ENCODE assay signal across 8 cellular contexts in the genomic region with DNA sequence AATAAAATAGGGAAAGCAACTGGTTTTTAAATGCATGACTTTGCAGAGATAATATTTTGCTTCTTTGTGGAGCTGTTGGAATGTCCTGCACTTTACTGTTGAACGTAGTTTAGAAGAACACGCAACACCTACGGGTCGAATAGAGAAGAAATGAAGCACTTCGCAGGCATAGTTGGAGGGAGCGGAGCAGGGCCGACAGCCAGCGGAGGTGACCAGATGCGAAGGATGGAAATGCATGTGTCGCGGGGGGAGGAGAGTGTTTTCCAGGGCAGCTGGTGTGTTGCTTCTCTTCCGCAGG. TPM values are rescaled to one million over a fixed set of nuclear protein-coding genes. Genes with fewer than 3 reads are reported as not detected.
DNase-seq lines count a peak whose midpoint lies in the region; ATAC-seq and TF ChIP-seq lines count a peak whose summit lies in the region.

No MANE protein-coding gene starts in this region.

- peak overlapping the region; percentile 95 for H3K4me3 ChIP-seq in CD4-positive, CD25-positive, alpha-beta regulatory T cell (ENCODE audit: low read depth, low read length)
- peak overlapping the region; percentile 96 for H3K4me3 ChIP-seq in IMR-90 (ENCODE audit: insufficient read depth, low read depth, low read length)
- H3K4me3 ChIP-seq in fibroblast of villous mesenchyme (ENCODE audit: low read depth, low read length) = peak overlapping the region; percentile 84

- H3K9me1 ChIP-seq in IMR-90 (ENCODE audit: insufficient read depth, low read length) = peaks cover 30% of the 10 kb centered on the region

- H3K4ac ChIP-seq in IMR-90 (ENCODE audit: low read depth, low read length) = peak overlapping the region; percentile 29

- CTCF ChIA-PET in IMR-90 (lab: Yijun Ruan, JAX) (interaction anchor here (1.0 kb wide), 1 partner anchor 20 kb away, joined by 3 read pairs; no protein-coding TSS in a partner anchor), WTC11 (lab: Charles Lee) (interaction anchor here (1.1 to 2.8 kb wide), 10 partner anchors 8 to 404 kb away, joined by 3 to 16 read pairs (median 4); partner anchors contain the start of gene CEBPA)

- peaks cover 17 to 59% (median 48%) of the 10 kb centered on the region in 4 donors for H3K4me1 Mint-ChIP-seq in CD4-positive, CD25-positive, alpha-beta regulatory T cell
- H3K4me1 Mint-ChIP-seq in WTC11 (peaks cover 50% of the 10 kb centered on the region), progenitor cell of endocrine pancreas (ENCODE audit: low read depth) (peaks cover 30% of the 10 kb centered on the region)

- H2BK20ac ChIP-seq in IMR-90 (ENCODE audit: low read depth, low read length) = no peak overlapping the region

- no peak for TF ChIP-seq POLR2A in IMR-90 (IDR thresholded peaks at IDR 0.05; ENCODE audit: low read depth, low read length)

- H3K9ac ChIP-seq in IMR-90 (ENCODE audit: low read depth, low read length) = peak overlapping the region; percentile 95

- peak overlapping the region; percentile 37 for H3K23ac ChIP-seq in IMR-90 (ENCODE audit: low read depth, low read length)

- peak overlapping the region; percentile 71 for H3K4me2 ChIP-seq in IMR-90 (ENCODE audit: low read depth, low read length)

- peak overlapping the region; percentile 98 for H2AK9ac ChIP-seq in IMR-90 (replicated peaks; ENCODE audit: low read depth, low read length, poor library complexity)

- intact Hi-C loops in IMR-90 (cut with micrococcal nuclease) = loop anchor here (5.0 kb wide), 1 partner anchor 72 kb away; the partner anchor contains the start of gene CEBPA

- no peaks in the 10 kb centered on the region for H3K27me3 ChIP-seq in CD4-positive, CD25-positive, alpha-beta regulatory T cell (ENCODE audit: control insufficient read depth, insufficient read depth, low read length)
- 0 out of 2 replicates have a peak, but pooled peaks cover 5% of the 10 kb centered on the region for H3K27me3 ChIP-seq in IMR-90 (ENCODE audit: control insufficient read depth, insufficient read depth, low read length)

- H4K20me1 ChIP-seq in IMR-90 (ENCODE audit: insufficient read depth, low read length) = peaks cover 52% of the 10 kb centered on the region

- in situ Hi-C loops in IMR-90 (cut with MboI; ENCODE audit: low sequenced_read_pairs) = no loop called here

- no peak for ATAC-seq in CD4-positive, CD25-positive, alpha-beta regulatory T cell (ENCODE audit: low read depth in 2 of 2)
- no peak for ATAC-seq in IMR-90 (ENCODE audit: low read depth)
- no peak for ATAC-seq in WTC11

- H3K36me3 ChIP-seq in CD4-positive, CD25-positive, alpha-beta regulatory T cell (ENCODE audit: control insufficient read depth, insufficient read depth, low read length) = peaks cover 6% of the 10 kb centered on the region
- H3K36me3 ChIP-seq in IMR-90 (ENCODE audit: control insufficient read depth, insufficient read depth, low read length) = peaks cover 4% of the 10 kb centered on the region

- no peak overlapping the region for H2BK15ac ChIP-seq in IMR-90 (ENCODE audit: low read depth, low read length)

- POLR2A ChIA-PET in IMR-90 (lab: Charles Lee; ENCODE audit: unreplicated experiment) = no interaction called here
- POLR2A ChIA-PET in WTC11 (lab: Charles Lee) = interaction anchor here (2.0 to 2.2 kb wide), 2 partner anchors 23 to 72 kb away, joined by 10 to 12 read pairs; partner anchors contain the start of gene CEBPA

- H4K91ac ChIP-seq in IMR-90 (ENCODE audit: insufficient read depth, low read depth, low read length) = peak overlapping the region; percentile 46

- peaks cover 5% of the 10 kb centered on the region for H3K27me3 Mint-ChIP-seq in CD4-positive, CD25-positive, alpha-beta regulatory T cell
- H3K27me3 Mint-ChIP-seq in WTC11 (ENCODE audit: low read depth) = peaks cover 7% of the 10 kb centered on the region
- no peaks in the 10 kb centered on the region for H3K27me3 Mint-ChIP-seq in progenitor cell of endocrine pancreas

- no peak for DNase-seq in CD4-positive, CD25-positive, alpha-beta regulatory T cell
- DNase-seq in IMR-90 (peak; percentile 27), WTC11 (ENCODE audit: low spot score) (no peak), fibroblast of villous mesenchyme (ENCODE audit: low read depth) (peak; percentile 46), progenitor cell of endocrine pancreas (ENCODE audit: low spot score, unreplicated experiment) (no peak), 8988T (no peak), epidermal melanocyte (ENCODE audit: insufficient read length, low spot score) (no peak), SIG-M5 (lab: John Stamatoyannopoulos, UW) (no peak)

- no peak overlapping the region for H2AFZ ChIP-seq in IMR-90 (replicated peaks; ENCODE audit: low read length, poor library complexity)

- H3K36me3 Mint-ChIP-seq in CD4-positive, CD25-positive, alpha-beta regulatory T cell = peaks cover 8% of the 10 kb centered on the region
- peaks cover 9% of the 10 kb centered on the region; the same call in 1 of the 2 replicates for H3K36me3 Mint-ChIP-seq in WTC11
- H3K36me3 Mint-ChIP-seq in progenitor cell of endocrine pancreas (ENCODE audit: insufficient read depth) = peaks cover 10% of the 10 kb centered on the region

- peak overlapping the region; percentile 93 for H3K27ac ChIP-seq in CD4-positive, CD25-positive, alpha-beta regulatory T cell (ENCODE audit: insufficient read depth, low read length, poor library complexity, severe bottlenecking)
- H3K27ac ChIP-seq in IMR-90 (ENCODE audit: insufficient read depth, low read length) = peak overlapping the region; percentile 66

- dilution Hi-C loops in IMR-90 (cut with HindIII; ENCODE audit: low sequenced_read_pairs, unreplicated experiment) = no loop called here

- H3K9me3 ChIP-seq in CD4-positive, CD25-positive, alpha-beta regulatory T cell (ENCODE audit: control insufficient read depth in 2 of 2, low read length in 2 of 2) = no peaks in the 10 kb centered on the region
- no peaks in the 10 kb centered on the region for H3K9me3 ChIP-seq in IMR-90 (ENCODE audit: control insufficient read depth, insufficient read depth, low read length)

- H3K9me3 Mint-ChIP-seq in CD4-positive, CD25-positive, alpha-beta regulatory T cell = no peaks in the 10 kb centered on the region
- no peaks in the 10 kb centered on the region for H3K9me3 Mint-ChIP-seq in WTC11
- no peaks in the 10 kb centered on the region for H3K9me3 Mint-ChIP-seq in progenitor cell of endocrine pancreas (ENCODE audit: low read depth)

- H3K14ac ChIP-seq in IMR-90 (replicated peaks; ENCODE audit: low read depth, low read length) = peak overlapping the region; percentile 19

- H3K27ac Mint-ChIP-seq in CD4-positive, CD25-positive, alpha-beta regulatory T cell = peak overlapping the region; percentile 74 to 96 (median 82)
- H3K27ac Mint-ChIP-seq in WTC11 = peak overlapping the region; percentile 21; the same call in 1 of the 2 replicates
- peak overlapping the region; percentile 93 for H3K27ac Mint-ChIP-seq in progenitor cell of endocrine pancreas

- peak overlapping the region; percentile 1; the same call in 1 of the 2 replicates for H3K18ac ChIP-seq in IMR-90 (ENCODE audit: low read depth, low read length)

- peak overlapping the region; percentile 69 to 74; a peak in 2 of 4 replicates for H4K8ac ChIP-seq in IMR-90 (ENCODE audit: low read depth in 2 of 2, low read length in 2 of 2)

- no peak for TF ChIP-seq CTCF in IMR-90 (conservative IDR thresholded peaks at IDR 0.05; ENCODE audit: low read depth, low read length)
- no peak for TF ChIP-seq CTCF in WTC11 (IDR thresholded peaks at IDR 0.05)
- TF ChIP-seq CTCF in fibroblast of villous mesenchyme (IDR thresholded peaks at IDR 0.05; ENCODE audit: insufficient read depth, low read depth, low read length) = no peak
- no peak for TF ChIP-seq CTCF in progenitor cell of endocrine pancreas (IDR thresholded peaks at IDR 0.05; ENCODE audit: unreplicated experiment)

- peaks cover 17 to 51% of the 10 kb centered on the region in 2 experiments for H3K79me1 ChIP-seq in IMR-90 (ENCODE audit: low read depth in 1 of 2, low read length in 2 of 2)

- H2BK120ac ChIP-seq in IMR-90 (ENCODE audit: low read depth, low read length) = peak overlapping the region; percentile 4; the same call in 1 of the 2 replicates

- peaks cover 40% of the 10 kb centered on the region for H3K4me1 ChIP-seq in CD4-positive, CD25-positive, alpha-beta regulatory T cell (ENCODE audit: control insufficient read depth, insufficient read depth, low read length, poor library complexity, severe bottlenecking)
- H3K4me1 ChIP-seq in IMR-90 (ENCODE audit: control insufficient read depth, insufficient read depth, low read length) = peaks cover 8% of the 10 kb centered on the region

- peak overlapping the region; percentile 36; the same call in 1 of the 2 replicates for H3K56ac ChIP-seq in IMR-90 (ENCODE audit: extremely low read depth, insufficient read depth, low read length)

- peak overlapping the region; percentile 84 to 99 (median 94) for H3K4me3 Mint-ChIP-seq in CD4-positive, CD25-positive, alpha-beta regulatory T cell
- H3K4me3 Mint-ChIP-seq in WTC11 = peak overlapping the region; percentile 84
- H3K4me3 Mint-ChIP-seq in progenitor cell of endocrine pancreas (ENCODE audit: low read depth) = peak overlapping the region; percentile 83

- 5% methylated on average over 9 of the region's 12 CpGs; no CpG with 5 or more reads in 1 of the 2 experiments for WGBS in IMR-90 (ENCODE audit: extremely low coverage in 2 of 2, insufficient read length in 1 of 2), 2 experiments

- no TSS peak for BruUV-seq in IMR-90 (replicated peaks; lab: Mats Ljungman, UMichigan)

- peak overlapping the region; percentile 98 for H2BK5ac ChIP-seq in IMR-90 (ENCODE audit: low read depth, low read length, poor library complexity, severe bottlenecking)

- peak overlapping the region; percentile 55; the same call in 1 of the 2 replicates for H2AK5ac ChIP-seq in IMR-90 (ENCODE audit: low read depth, low read length)

- no peak overlapping the region for H4K5ac ChIP-seq in IMR-90 (ENCODE audit: low read depth, low read length)

- TF ChIP-seq RAD21 in IMR-90 (IDR thresholded peaks at IDR 0.05; ENCODE audit: low read length) = no peak

TF ChIP-seq in IMR-90, 13 proteins besides CTCF, POLR2A, EP300 and RAD21 (continues in another document):
- TF ChIP-seq NFE2L2 (IDR thresholded peaks at IDR 0.05; ENCODE audit: low read depth, low read length) (no peak), MAFK (IDR thresholded peaks at IDR 0.05; ENCODE audit: low read depth, low read length) (no peak), SMC3 (IDR thresholded peaks at IDR 0.05; ENCODE audit: low read depth, low read length) (no peak)

RNA-seq across cellular contexts. Expression of gene CEBPG, which starts 0.8 kb away (rescaled TPM):
- total RNA-seq in CD4-positive, CD25-positive, alpha-beta regulatory T cell = 19.9 TPM
- polyA plus RNA-seq in CD4-positive, CD25-positive, alpha-beta regulatory T cell = 10 to 100 TPM; 10.5 to 16.4 (median 13.2) TPM
- total RNA-seq in IMR-90 (2012; rRNA removed) = 14.3 and 21.1 TPM in 2 replicates
- 7.9 and 9.2 TPM in 2 replicates for polyA plus RNA-seq in IMR-90 (2012; rRNA removed)
- 2.9 and 4.9 TPM in 2 replicates for polyA plus RNA-seq in IMR-90 (2012; cell fraction: cytosol; rRNA removed)
- polyA plus RNA-seq in IMR-90 (2012; cell fraction: nucleus; rRNA removed; ENCODE audit: low replicate concordance) = 2.6 and 13.3 TPM in 2 replicates
- total RNA-seq in WTC11 (2021) = 28.9 to 33.1 TPM (median 30.4 TPM) in 3 replicates
- total RNA-seq in fibroblast of villous mesenchyme = 22.0 and 23.2 TPM in 2 replicates
- 33.6 and 35.3 TPM in 2 replicates for total RNA-seq in progenitor cell of endocrine pancreas

Comparison
In these comparisons a context has a peak if more than half of its experiments do, and no peak if none do; other contexts are left out.
1. DNase-seq: peak in IMR-90 (single experiment) and fibroblast of villous mesenchyme (single experiment); none in CD4-positive, CD25-positive, alpha-beta regulatory T cell (0 of 3), WTC11 (single experiment), progenitor cell of endocrine pancreas (single experiment), 8988T (single experiment), epidermal melanocyte (single experiment) and SIG-M5 (single experiment).
2. H3K27ac Mint-ChIP-seq: peak in every context shown above with its lines; median percentile 93 in progenitor cell of endocrine pancreas; 82 in CD4-positive, CD25-positive, alpha-beta regulatory T cell; 21 in WTC11.
3. Peak in every context shown above with its lines, with median percentiles within 50 percentile points of each other: H3K4me3 ChIP-seq and H3K4me3 Mint-ChIP-seq.